18 cellular contexts compared by ENCODE assay signal in the genomic region with DNA sequence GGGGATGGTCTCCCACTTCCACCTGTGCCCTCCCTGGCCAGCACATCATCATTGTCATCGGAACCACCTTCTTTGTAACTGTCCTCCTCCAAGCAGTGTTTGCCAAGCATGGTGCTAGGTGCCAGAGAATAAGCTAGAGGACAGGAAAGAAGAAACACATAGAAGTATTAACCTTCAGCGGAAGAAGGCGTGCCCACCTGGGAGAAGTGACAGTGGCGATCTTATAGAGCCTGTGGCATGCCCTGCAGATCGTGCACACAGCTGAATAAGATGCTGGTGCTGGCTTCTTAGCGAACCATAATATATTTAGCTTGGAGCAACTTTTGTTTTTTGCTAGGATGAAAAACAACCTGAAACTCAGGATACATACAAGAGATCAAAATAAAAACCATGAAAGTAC.
A peak's percentile ranks its signal among the peaks of the same experiment; 100 is the strongest.
DNase-seq lines count a peak whose midpoint lies in the region; ATAC-seq, FAIRE-seq and TF ChIP-seq lines count a peak whose summit lies in the region.
"Had no signal": no experiment of that assay in that cellular context is flagged by ENCODE, and none has a peak within 500 bp of the region (broad histone marks: within the 10 kb centered on the region; RNA-seq: fewer than 3 reads in every experiment).

No MANE protein-coding gene starts in this region.

- no peaks in the 10 kb centered on the region for H3K36me3 ChIP-seq in OCI-LY3 (replicated peaks; ENCODE audit: low read depth, low read length)
- no peaks in the 10 kb centered on the region for H3K36me3 ChIP-seq in HAP-1 (replicated peaks)
- H3K36me3 ChIP-seq: upper lobe of left lung had no signal

- H3K4me3 Mint-ChIP-seq in activated naive CD4-positive, alpha-beta T cell treated with anti-CD3 and anti-CD28 coated beads, Interleukin-2, amount 10 ng/mL, durations not matched to agents 7 days and 5 days, result no peak overlapping the region
- H3K4me3 Mint-ChIP-seq in central memory CD8-positive, alpha-beta T cell, result peak overlapping the region; percentile 58
- H3K4me3 Mint-ChIP-seq: brain, mesothelial cell of epicardium had no signal

- H3K27me3 ChIP-seq in OCI-LY3 (ENCODE audit: low read depth, low read length) (no peaks in the 10 kb centered on the region), HAP-1 (ENCODE audit: low read depth) (0 out of 2 replicates have a peak, but pooled peaks cover 4% of the 10 kb centered on the region)
- H3K27me3 ChIP-seq: upper lobe of left lung had no signal

- no peak for DNase-seq in activated naive CD4-positive, alpha-beta T cell treated with anti-CD3 and anti-CD28 coated beads, Interleukin-2, amount 10 ng/mL, durations not matched to agents 7 days and 5 days
- no peak for DNase-seq in activated naive CD4-positive, alpha-beta T cell (lab: John Stamatoyannopoulos, UW)
- no peak for DNase-seq in central memory CD8-positive, alpha-beta T cell (ENCODE audit: low spot score in 2 of 2)
- DNase-seq in urothelium cell line (ENCODE audit: low spot score) (no peak), Ammon's horn (ENCODE audit: low spot score) (no peak), HPDE6-E6E7 (ENCODE audit: extremely low spot score) (no peak), HAP-1 (ENCODE audit: low spot score in 2 of 2) (no peak)
- DNase-seq: activated CD4-positive, alpha-beta T cell treated with anti-CD3 and anti-CD28 coated beads, Interleukin-2, amount 50 U/mL, for 1 hour; activated effector memory CD4-positive, alpha-beta T cell treated with anti-CD3 and anti-CD28 coated beads, Interleukin-2, amount 50 U/mL, for 16 hours; GF-D8; NCI-H2081 treated with DMSO at 0.1 percent for 48 hours; NCI-H82; upper lobe of left lung had no signal

- H3K4me1 ChIP-seq in OCI-LY3 (ENCODE audit: low read length) (peaks cover 66% of the 10 kb centered on the region), HAP-1 (no peaks in the 10 kb centered on the region)

- no peak for TF ChIP-seq CTCF in OCI-LY3 (IDR thresholded peaks at IDR 0.05; ENCODE audit: low read depth, low read length)

- no peaks in the 10 kb centered on the region for H4K20me1 ChIP-seq in OCI-LY3 (ENCODE audit: insufficient read depth, low read length)

- peaks cover 63% of the 10 kb centered on the region for H3K4me1 Mint-ChIP-seq in activated naive CD4-positive, alpha-beta T cell treated with anti-CD3 and anti-CD28 coated beads, Interleukin-2, amount 10 ng/mL, durations not matched to agents 7 days and 5 days
- peaks cover 37% of the 10 kb centered on the region for H3K4me1 Mint-ChIP-seq in central memory CD8-positive, alpha-beta T cell

- ATAC-seq in central memory CD8-positive, alpha-beta T cell (replicated peaks; ENCODE audit: extremely low read depth, poor library complexity, severe bottlenecking), result no peak
- ATAC-seq: HepG2 had no signal

- peak overlapping the region; percentile 72 for H3K27ac Mint-ChIP-seq in activated naive CD4-positive, alpha-beta T cell treated with anti-CD3 and anti-CD28 coated beads, Interleukin-2, amount 10 ng/mL, durations not matched to agents 7 days and 5 days
- H3K27ac Mint-ChIP-seq in central memory CD8-positive, alpha-beta T cell (ENCODE audit: low read depth), result no peak overlapping the region
- H3K27ac Mint-ChIP-seq: mesothelial cell of epicardium had no signal

- no peaks in the 10 kb centered on the region for H3K9me3 ChIP-seq in OCI-LY3 (ENCODE audit: insufficient read depth, low read length)
- H3K9me3 ChIP-seq in HAP-1, result no peaks in the 10 kb centered on the region
- H3K9me3 ChIP-seq: upper lobe of left lung had no signal

- no peaks in the 10 kb centered on the region for H3K79me2 ChIP-seq in OCI-LY3 (ENCODE audit: low read length)

- no peak overlapping the region for H2AFZ ChIP-seq in OCI-LY3 (ENCODE audit: low read depth, low read length)

- CTCF ChIA-PET in activated naive CD4-positive, alpha-beta T cell treated with anti-CD3 and anti-CD28 coated beads, Interleukin-2, amount 10 ng/mL, durations not matched to agents 7 days and 5 days (lab: Charles Lee), result interaction anchor here (0.8 to 3.2 kb wide), 3 partner anchors 20 to 202 kb away, joined by 3 to 12 read pairs (median 3); no protein-coding TSS in a partner anchor

- peak overlapping the region; percentile 99 for H3K27ac ChIP-seq in OCI-LY3 (ENCODE audit: low read length)
- H3K27ac ChIP-seq: RWPE1 had no signal

- FAIRE-seq in urothelium cell line (lab: Jason Lieb, UNC), result peak; percentile 83
- FAIRE-seq: HepG2 had no signal

- in situ Hi-C loops in HAP-1 (cut with MboI; ENCODE audit: low sequenced_read_pairs), result no loop called here

- no peaks in the 10 kb centered on the region for H3K27me3 Mint-ChIP-seq in activated naive CD4-positive, alpha-beta T cell treated with anti-CD3 and anti-CD28 coated beads, Interleukin-2, amount 10 ng/mL, durations not matched to agents 7 days and 5 days
- H3K27me3 Mint-ChIP-seq in central memory CD8-positive, alpha-beta T cell, result peaks cover 9% of the 10 kb centered on the region

- H3K4me2 ChIP-seq in OCI-LY3 (ENCODE audit: low read length), result peak overlapping the region; percentile 97

- H3K4me3 ChIP-seq in OCI-LY3 (ENCODE audit: low read length) (peak overlapping the region; percentile 66), HAP-1 (no peak overlapping the region)
- H3K4me3 ChIP-seq: upper lobe of left lung had no signal

- H3K9me3 Mint-ChIP-seq in activated naive CD4-positive, alpha-beta T cell treated with anti-CD3 and anti-CD28 coated beads, Interleukin-2, amount 10 ng/mL, durations not matched to agents 7 days and 5 days, result no peaks in the 10 kb centered on the region
- no peaks in the 10 kb centered on the region for H3K9me3 Mint-ChIP-seq in central memory CD8-positive, alpha-beta T cell

- H3K36me3 Mint-ChIP-seq in activated naive CD4-positive, alpha-beta T cell treated with anti-CD3 and anti-CD28 coated beads, Interleukin-2, amount 10 ng/mL, durations not matched to agents 7 days and 5 days, result peaks cover 14% of the 10 kb centered on the region
- H3K36me3 Mint-ChIP-seq in central memory CD8-positive, alpha-beta T cell (ENCODE audit: insufficient read depth), result no peaks in the 10 kb centered on the region
- H3K36me3 Mint-ChIP-seq: brain, mesothelial cell of epicardium had no signal

- H3K9ac ChIP-seq in OCI-LY3 (ENCODE audit: low read length), result peak overlapping the region; percentile 70
